Comparison of ENCODE assay signal across 10 cellular contexts in genomic region chr18:77088977-77089795, GRCh38. TPM values are rescaled to one million over a fixed set of nuclear protein-coding genes. Genes with fewer than 3 reads are reported as not detected.
A peak's percentile ranks its signal among the peaks of the same experiment; 100 is the strongest.
DNase-seq lines count a peak whose midpoint lies in the region; TF ChIP-seq lines count a peak whose summit lies in the region.
"Had no signal": no experiment of that assay in that cellular context is flagged by ENCODE, and none has a peak within 500 bp of the region (broad histone marks: within the 10 kb centered on the region; RNA-seq: fewer than 3 reads in every experiment).

No MANE protein-coding gene starts in this region.

- TSS peak; percentile 48 for BruUV-seq in Calu3 (replicated peaks; lab: Mats Ljungman, UMichigan)

- intact Hi-C loops in Calu3 (cut with micrococcal nuclease; ENCODE audit: unreplicated experiment), result loop anchor here (1.0 to 5.0 kb wide), 3 partner anchors 12 to 38 kb away; no protein-coding TSS in a partner anchor

- H3K36me3 Mint-ChIP-seq in Calu3 (ENCODE audit: insufficient read depth, unreplicated experiment), result peaks cover 70% of the 10 kb centered on the region

- peaks cover 68% of the 10 kb centered on the region for H3K36me3 ChIP-seq in neutrophil

- peaks cover 83% of the 10 kb centered on the region for H3K4me1 Mint-ChIP-seq in Calu3 (ENCODE audit: low read depth, unreplicated experiment)

- CTCF ChIA-PET in Calu3 (lab: Charles Lee), result interaction anchor here (0.6 to 3.1 kb wide), 8 partner anchors 8 to 123 kb away, joined by 3 to 11 read pairs (median 3); no protein-coding TSS in a partner anchor

- no peak overlapping the region for H3K4me3 ChIP-seq in neutrophil (ENCODE audit: low read depth in 1 of 2, low read length in 1 of 2)

- TF ChIP-seq CTCF in Calu3 (IDR thresholded peaks at IDR 0.05; ENCODE audit: unreplicated experiment), result peak; percentile 6
- TF ChIP-seq CTCF in neutrophil (IDR thresholded peaks at IDR 0.05), result no peak

- no peaks in the 10 kb centered on the region for H3K27me3 ChIP-seq in neutrophil

- H3K27ac ChIP-seq in epithelial cell of prostate (peak overlapping the region; percentile 44), neutrophil (peak overlapping the region; percentile 99)

- H3K4me3 Mint-ChIP-seq in Calu3 (ENCODE audit: low read depth, unreplicated experiment), result peak overlapping the region; percentile 36

- H3K9me3 Mint-ChIP-seq in Calu3 (ENCODE audit: low read depth, unreplicated experiment), result no peaks in the 10 kb centered on the region

- no peaks in the 10 kb centered on the region for H3K9me3 ChIP-seq in neutrophil

- no peaks in the 10 kb centered on the region for H3K27me3 Mint-ChIP-seq in Calu3 (ENCODE audit: unreplicated experiment)

- H3K27ac Mint-ChIP-seq in Calu3 (ENCODE audit: unreplicated experiment), result peak overlapping the region; percentile 84

- H3K4me1 ChIP-seq in neutrophil (ENCODE audit: control insufficient read depth in 1 of 2, insufficient read depth in 1 of 2, low read depth in 1 of 2, low read length in 1 of 2), result peaks cover 45 to 66% of the 10 kb centered on the region in 2 experiments

- DNase-seq in Calu3, result peak; percentile 98
- DNase-seq in M059J (ENCODE audit: low read depth), result peak; percentile 50
- no peak for DNase-seq in epithelial cell of prostate (ENCODE audit: low read depth, low spot score)
- DNase-seq in ecto neural progenitor cell (ENCODE audit: low spot score), result no peak
- DNase-seq in activated CD8-positive, alpha-beta memory T cell treated with anti-CD3 and anti-CD28 coated beads, Interleukin-2, amount 50 U/mL, for 4 hours, result no peak
- no peak for DNase-seq in cerebellum (ENCODE audit: low spot score)
- DNase-seq: GDM1, NCI-H1694, T-helper 9 cell had no signal

RNA-seq across cellular contexts. Expression of gene MBP, which starts 43.4 kb away (rescaled TPM):
- 221 and 257 TPM in 2 replicates for total RNA-seq in Calu3 (2022)
- total RNA-seq in M059J (2014; rRNA removed; shearing (Covaris generic)), result 4.7 and 9.9 TPM in 2 replicates
- total RNA-seq in cerebellum, result 22.5 TPM

Comparison
In these comparisons a context has a peak if more than half of its experiments do, and no peak if none do; other contexts are left out.
1. DNase-seq: peak in Calu3 (single experiment) and M059J (single experiment); none in epithelial cell of prostate (single experiment), ecto neural progenitor cell (single experiment), activated CD8-positive, alpha-beta memory T cell treated with anti-CD3 and anti-CD28 coated beads, Interleukin-2, amount 50 U/mL, for 4 hours (single experiment) and cerebellum (single experiment).